ENCODE assay signal across 8 cellular contexts in the genomic region with DNA sequence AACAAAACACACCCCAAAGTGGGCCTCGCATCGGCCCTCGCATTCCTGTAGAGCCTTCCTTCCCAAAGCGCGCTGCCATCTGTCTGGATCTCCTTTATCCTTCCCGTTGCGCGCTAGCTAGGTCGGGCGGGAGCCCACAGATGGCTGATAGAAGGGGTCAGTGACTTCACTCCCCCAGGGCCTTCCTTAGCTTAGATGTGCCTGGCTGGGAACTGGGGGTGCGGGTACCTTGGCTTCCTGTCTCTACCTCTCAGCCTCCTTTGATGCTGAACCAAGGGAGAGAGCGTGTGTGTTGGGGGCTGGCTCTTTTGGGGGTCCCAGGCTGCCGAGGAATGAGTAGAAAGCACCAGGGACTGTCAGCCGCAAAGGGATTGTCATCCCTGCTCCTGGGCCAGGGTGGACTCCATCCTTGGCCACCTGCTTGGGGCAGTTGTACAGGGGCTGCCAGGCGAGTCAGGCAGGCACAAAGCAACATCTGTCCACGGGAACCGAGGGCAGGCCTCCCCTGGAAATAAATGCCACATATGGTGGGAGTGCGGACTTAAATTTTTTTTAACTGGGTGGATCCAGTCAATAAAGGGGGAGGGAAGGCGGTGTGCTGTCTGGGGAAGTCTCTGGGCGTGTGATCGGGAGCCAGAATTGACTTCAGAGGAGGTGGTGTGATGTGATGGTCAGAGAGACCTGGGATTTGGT. TPM values are rescaled to one million over a fixed set of nuclear protein-coding genes. Genes with fewer than 3 reads are reported as not detected.
DNase-seq lines count a peak whose midpoint lies in the region; ATAC-seq and TF ChIP-seq lines count a peak whose summit lies in the region.

No MANE protein-coding gene starts in this region.

- peaks cover 38 to 41% of the 10 kb centered on the region in 2 donors for H3K4me1 ChIP-seq in thyroid gland

- H3K36me3 ChIP-seq in thyroid gland, result no peaks in the 10 kb centered on the region

- no peaks in the 10 kb centered on the region for H3K9me3 ChIP-seq in thyroid gland

- H3K27me3 ChIP-seq in thyroid gland, result no peaks in the 10 kb centered on the region

- no peak for TF ChIP-seq POLR2A in thyroid gland (IDR thresholded peaks at IDR 0.05)

- ATAC-seq in left cardiac atrium (peak in 1 of 2 donors; percentile 1), HG03097 (IDR thresholded peaks at IDR 0.05; ENCODE audit: low FRiP score, unreplicated experiment) (no peak), HG03039 (IDR thresholded peaks at IDR 0.05; ENCODE audit: unreplicated experiment) (no peak)

- intact Hi-C loops in left cardiac atrium (cut with DNase I) (loop anchor here (5.0 to 10.0 kb wide), 3 partner anchors 117 to 187 kb away; a partner anchor contains a TSS), cardiac septum (cut with DNase I) (loop anchor here (10.0 kb wide), 1 partner anchor 187 kb away; a partner anchor contains a TSS), thyroid gland (cut with DNase I) (loop anchor here (5.0 to 10.0 kb wide), 2 partner anchors 80 to 187 kb away; a partner anchor contains a TSS)

- DNase-seq in left cardiac atrium (peak; percentile 44), cardiac septum (ENCODE audit: low spot score) (no peak), amniotic epithelial cell (ENCODE audit: low read depth) (peak; percentile 43), left kidney (ENCODE audit: low read depth, low spot score) (peak; percentile 67), thyroid gland (no peak)
- DNase-seq in activated effector memory CD4-positive, alpha-beta T cell treated with Interleukin-2 at 50 U/mL for 16 hours, result no peak

- H3K4me3 ChIP-seq in thyroid gland (replicated peaks in 1 of 3), result peak overlapping the region; percentile 42 to 84 (median 82)

- TF ChIP-seq CTCF in thyroid gland (IDR thresholded peaks at IDR 0.05), result no peak

- peak overlapping the region; percentile 70 to 92 (median 91) for H3K27ac ChIP-seq in thyroid gland

- 13 to 16% methylated on average over 21 of the region's 21 CpGs for WGBS in thyroid gland, 2 donors

RNA-seq across cellular contexts. Expression of a gene that starts 1.9 kb away (rescaled TPM):
- total RNA-seq in left cardiac atrium (10 to 100 TPM; 24.0 to 37.5 TPM), cardiac septum (18.4 TPM), thyroid gland (10 to 100 TPM; 33.6 to 66.5 (median 47.3) TPM)

Comparison
In these comparisons a context has a peak if more than half of its experiments do, and no peak if none do; other contexts are left out.
1. DNase-seq: peak in left cardiac atrium (single experiment), amniotic epithelial cell (single experiment) and left kidney (single experiment); none in cardiac septum (single experiment), thyroid gland (0 of 2) and activated effector memory CD4-positive, alpha-beta T cell treated with Interleukin-2 at 50 U/mL for 16 hours (single experiment).